Comparison of ENCODE assay signal across 19 cellular contexts in genomic region chr3:61924991-61925390, GRCh38.
DNase-seq lines count a peak whose midpoint lies in the region; ATAC-seq and TF ChIP-seq lines count a peak whose summit lies in the region.
"Had no signal": no experiment of that assay in that cellular context is flagged by ENCODE, and none has a peak within 500 bp of the region (broad histone marks: within the 10 kb centered on the region; RNA-seq: fewer than 3 reads in every experiment).

No MANE protein-coding gene starts in this region.

- H3K36me3 ChIP-seq in BLaER1 (no peaks in the 10 kb centered on the region), GM23338 (ENCODE audit: insufficient read depth) (no peaks in the 10 kb centered on the region), esophagus muscularis mucosa (no peaks in the 10 kb centered on the region), trophoblast cell (ENCODE audit: control insufficient read depth in 1 of 2, insufficient read depth in 2 of 2, low read length in 2 of 2) (no peaks in the 10 kb centered on the region)
- H3K36me3 ChIP-seq: BE2C had no signal

- ATAC-seq in GM23338: no peak

- H2AFZ ChIP-seq in GM23338: no peak overlapping the region
- no peak overlapping the region for H2AFZ ChIP-seq in trophoblast cell (ENCODE audit: insufficient read depth, low read length, poor library complexity)
- H2AFZ ChIP-seq: GM23248 had no signal

- H3K4me3 ChIP-seq in BLaER1 (no peak overlapping the region), GM23338 (no peak overlapping the region), esophagus muscularis mucosa (no peak overlapping the region), trophoblast cell (ENCODE audit: low read depth, low read length) (no peak overlapping the region)
- H3K4me3 ChIP-seq: GM23248 had no signal

- H4K20me1 ChIP-seq in BLaER1 (no peaks in the 10 kb centered on the region), GM23338 (replicated peaks; ENCODE audit: insufficient read depth) (peaks cover 4% of the 10 kb centered on the region; the same call in 1 of the 2 replicates)

- H3K4me3 Mint-ChIP-seq in GM23338: no peak overlapping the region
- H3K4me3 Mint-ChIP-seq: CD4-positive, alpha-beta T cell had no signal

- no peak for TF ChIP-seq EP300 in esophagus muscularis mucosa (IDR thresholded peaks at IDR 0.05)

- H3K27me3 ChIP-seq in BLaER1 (no peaks in the 10 kb centered on the region), GM23338 (ENCODE audit: insufficient read depth) (no peaks in the 10 kb centered on the region), esophagus muscularis mucosa (no peaks in the 10 kb centered on the region), trophoblast cell (ENCODE audit: insufficient read depth, low read length) (no peaks in the 10 kb centered on the region)
- H3K27me3 ChIP-seq: BE2C had no signal

- H3K4me2 ChIP-seq in BLaER1 (peak overlapping the region; percentile 80), GM23338 (no peak overlapping the region), trophoblast cell (ENCODE audit: low read length) (no peak overlapping the region)

- no peak for TF ChIP-seq POLR2A in esophagus muscularis mucosa (IDR thresholded peaks at IDR 0.05; ENCODE audit: low read depth)

- H4K12ac ChIP-seq in trophoblast cell (ENCODE audit: low read depth, low read length): no peak overlapping the region

- peaks cover 68% of the 10 kb centered on the region for H3K4me1 Mint-ChIP-seq in GM23338

- H3K4ac ChIP-seq in trophoblast cell (ENCODE audit: low read depth, low read length): no peak overlapping the region

- no peak overlapping the region for H2BK120ac ChIP-seq in trophoblast cell (ENCODE audit: insufficient read depth, low read length, poor library complexity)

- H4K8ac ChIP-seq in trophoblast cell (ENCODE audit: low read depth, low read length): no peak overlapping the region

- no peak overlapping the region for H3K14ac ChIP-seq in trophoblast cell (ENCODE audit: low read length)

- no peak overlapping the region for H2BK12ac ChIP-seq in trophoblast cell (ENCODE audit: low read length)

- H3F3A ChIP-seq in GM23338 (replicated peaks; ENCODE audit: low read depth): no peaks in the 10 kb centered on the region

- H3K18ac ChIP-seq in trophoblast cell (ENCODE audit: low read length): no peak overlapping the region

- H3K9me3 Mint-ChIP-seq in GM23338: no peaks in the 10 kb centered on the region
- H3K9me3 Mint-ChIP-seq: CD4-positive, alpha-beta T cell had no signal

- no peaks in the 10 kb centered on the region for H3K27me3 Mint-ChIP-seq in GM23338 (ENCODE audit: insufficient read depth, low read depth, poor library complexity)

- no peak overlapping the region for H2BK5ac ChIP-seq in trophoblast cell (ENCODE audit: low read depth, low read length, poor library complexity)

- DNase-seq in GM23338 (ENCODE audit: low spot score) (no peak), esophagus muscularis mucosa (ENCODE audit: extremely low spot score) (peak; percentile 57), trophoblast cell (no peak), NCI-H774 (lab: John Stamatoyannopoulos, UW) (no peak), hypothalamus (lab: John Stamatoyannopoulos, UW) (no peak)
- DNase-seq in activated naive CD4-positive, alpha-beta T cell treated with anti-CD3 and anti-CD28 coated beads, Interleukin-2, amount 50 U/mL, for 16 hours: no peak
- DNase-seq: BE2C; CD4-positive, alpha-beta T cell; COR-L47; DND-41; GM23248; HCEC 1CT; KG1; NCI-H1092; NCI-H1436; NCI-H187 treated with DMSO at 0.1 percent for 48 hours; NCI-H524 treated with DMSO at 0.1 percent for 48 hours; OCI-M1 had no signal

- H3K23ac ChIP-seq in trophoblast cell (ENCODE audit: low read length): no peak overlapping the region

- H3K36me3 Mint-ChIP-seq in GM23338 (ENCODE audit: low read depth): no peaks in the 10 kb centered on the region; the same call in 2 of the 3 replicates

- TF ChIP-seq CTCF in GM23338 (conservative IDR thresholded peaks at IDR 0.05; ENCODE audit: low read depth in 2 of 2) (no peak), esophagus muscularis mucosa (IDR thresholded peaks at IDR 0.05) (no peak)

- H3K4me1 ChIP-seq in BLaER1 (peaks cover 43% of the 10 kb centered on the region), GM23338 (ENCODE audit: insufficient read depth) (peaks cover 55% of the 10 kb centered on the region), esophagus muscularis mucosa (peaks cover 52 to 66% (median 62%) of the 10 kb centered on the region in 4 donors), trophoblast cell (ENCODE audit: control insufficient read depth in 1 of 2, insufficient read depth in 2 of 2, low read length in 2 of 2) (peaks cover 0 to 7% of the 10 kb centered on the region in 2 experiments)
- H3K4me1 ChIP-seq: BE2C had no signal

- H3K79me2 ChIP-seq in GM23338 (replicated peaks; ENCODE audit: insufficient read depth) (peaks cover 96% of the 10 kb centered on the region), trophoblast cell (ENCODE audit: control insufficient read depth, insufficient read depth, low read length, poor library complexity) (no peaks in the 10 kb centered on the region)

- peak overlapping the region; percentile 47 for H2AK5ac ChIP-seq in trophoblast cell (ENCODE audit: low read length)

- H3K27ac Mint-ChIP-seq in GM23338: peak overlapping the region; percentile 42; the same call in 1 of the 2 replicates
- H3K27ac Mint-ChIP-seq: CD4-positive, alpha-beta T cell had no signal

- intact Hi-C loops in esophagus muscularis mucosa (cut with DNase I): loop anchor here (5.0 to 10.0 kb wide), 2 partner anchors 63 to 360 kb away; partner anchors contain the start of gene PTPRG

- no peaks in the 10 kb centered on the region for H3K79me1 ChIP-seq in trophoblast cell (ENCODE audit: low read length)

- H3K9me2 ChIP-seq in GM23338 (ENCODE audit: insufficient read depth): no peaks in the 10 kb centered on the region

- no peaks in the 10 kb centered on the region for H3K9me3 ChIP-seq in BLaER1
- H3K9me3 ChIP-seq in esophagus muscularis mucosa: no peaks in the 10 kb centered on the region
- H3K9me3 ChIP-seq in trophoblast cell (ENCODE audit: insufficient read depth, low read depth, low read length): no peaks in the 10 kb centered on the region
- H3K9me3 ChIP-seq: BE2C had no signal

- H3K9ac ChIP-seq in BLaER1: no peak overlapping the region
- no peak overlapping the region for H3K9ac ChIP-seq in trophoblast cell (ENCODE audit: low read length)
- H3K9ac ChIP-seq: GM23248 had no signal

- no peak overlapping the region for H4K91ac ChIP-seq in trophoblast cell (ENCODE audit: low read depth, low read length)

- WGBS in esophagus muscularis mucosa: 93% methylated on average over 2 of the region's 2 CpGs
- no CpG with 5 or more reads among the region's 2 CpGs for WGBS in trophoblast cell (ENCODE audit: extremely low coverage, insufficient coverage, insufficient read length)

- H3K27ac ChIP-seq in BLaER1 (peak overlapping the region; percentile 60), GM23338 (ENCODE audit: low read depth) (no peak overlapping the region), esophagus muscularis mucosa (replicated peaks in 1 of 4) (peak overlapping the region; percentile 65 to 76 (median 70)), trophoblast cell (ENCODE audit: low read depth, low read length) (no peak overlapping the region)
- H3K27ac ChIP-seq: GM23248 had no signal

Comparison
In these comparisons a context has a peak if more than half of its experiments do, and no peak if none do; other contexts are left out.
1. H3K27ac ChIP-seq: peak in BLaER1 (single experiment) and esophagus muscularis mucosa (4 of 4); none in GM23338 (single experiment) and trophoblast cell (single experiment).